In genomic region chr7:6402741-6403140, GRCh38 we compare ENCODE assay signal across 3 cellular contexts.
TF ChIP-seq lines count a peak whose summit lies in the region.

No MANE protein-coding gene starts in this region.

TF ChIP-seq in A549, 52 proteins besides CTCF, POLR2A, EP300 and RAD21:
- TF ChIP-seq POLR2AphosphoS2 (conservative IDR thresholded peaks at IDR 0.05; ENCODE audit: low read length) (0 out of 2 replicates have a peak, but pooled peaks have one; percentile 49), TFCP2L1 (CRISPR knock-in tag; IDR thresholded peaks at IDR 0.05) (no peak)

TF ChIP-seq in HCT116, 20 proteins besides CTCF, POLR2A, EP300 and RAD21:
- TF ChIP-seq EZH2 (IDR thresholded peaks at IDR 0.05) (no peak), SIN3A (IDR thresholded peaks at IDR 0.05; ENCODE audit: low read depth) (no peak), CEBPB (IDR thresholded peaks at IDR 0.05; ENCODE audit: low read depth) (no peak), EZH2phosphoT487 (IDR thresholded peaks at IDR 0.05; ENCODE audit: borderline replicate concordance) (no peak), CBX3 (IDR thresholded peaks at IDR 0.05; ENCODE audit: low read depth) (no peak), REST (IDR thresholded peaks at IDR 0.05; ENCODE audit: low read depth) (no peak), SP1 (IDR thresholded peaks at IDR 0.05; ENCODE audit: low read depth) (no peak), ZBTB33 (IDR thresholded peaks at IDR 0.05; ENCODE audit: extremely low read depth, insufficient replicate concordance, low read length) (no peak), TCF7L2 (IDR thresholded peaks at IDR 0.05; ENCODE audit: borderline replicate concordance, extremely low read depth, insufficient read depth, insufficient read length) (no peak), YY1 (IDR thresholded peaks at IDR 0.05; ENCODE audit: extremely low read depth, insufficient replicate concordance, low read depth, low read length) (no peak), SRF (IDR thresholded peaks at IDR 0.05; ENCODE audit: low read depth) (no peak)

TF ChIP-seq in H1, 55 proteins besides CTCF, POLR2A, EP300 and RAD21:
- no peak for TF ChIP-seq BRCA1 (IDR thresholded peaks at IDR 0.05; ENCODE audit: low read depth, low read length)
- no peak for TF ChIP-seq BCL11A (IDR thresholded peaks at IDR 0.05; ENCODE audit: low read depth in 2 of 2, low read length in 2 of 2)
- TF ChIP-seq RXRA (IDR thresholded peaks at IDR 0.05; ENCODE audit: insufficient read depth, low read depth, low read length): no peak
- no peak for TF ChIP-seq ASH2L (IDR thresholded peaks at IDR 0.05; ENCODE audit: low read length)
- no peak for TF ChIP-seq YY1 (IDR thresholded peaks at IDR 0.05; ENCODE audit: low read depth, low read length)
- TF ChIP-seq POLR2AphosphoS5 (IDR thresholded peaks at IDR 0.05; ENCODE audit: low read depth, low read length): peak; percentile 72
- TF ChIP-seq GABPA (IDR thresholded peaks at IDR 0.05; ENCODE audit: borderline replicate concordance, insufficient read depth, low read length): no peak
- TF ChIP-seq HDAC2 (IDR thresholded peaks at IDR 0.05; ENCODE audit: borderline replicate concordance in 1 of 2, low read depth in 2 of 2, low read length in 2 of 2): no peak
TF ChIP-seq in H1: peak in this region for 1.
